8 cellular contexts compared by ENCODE assay signal in the genomic region with DNA sequence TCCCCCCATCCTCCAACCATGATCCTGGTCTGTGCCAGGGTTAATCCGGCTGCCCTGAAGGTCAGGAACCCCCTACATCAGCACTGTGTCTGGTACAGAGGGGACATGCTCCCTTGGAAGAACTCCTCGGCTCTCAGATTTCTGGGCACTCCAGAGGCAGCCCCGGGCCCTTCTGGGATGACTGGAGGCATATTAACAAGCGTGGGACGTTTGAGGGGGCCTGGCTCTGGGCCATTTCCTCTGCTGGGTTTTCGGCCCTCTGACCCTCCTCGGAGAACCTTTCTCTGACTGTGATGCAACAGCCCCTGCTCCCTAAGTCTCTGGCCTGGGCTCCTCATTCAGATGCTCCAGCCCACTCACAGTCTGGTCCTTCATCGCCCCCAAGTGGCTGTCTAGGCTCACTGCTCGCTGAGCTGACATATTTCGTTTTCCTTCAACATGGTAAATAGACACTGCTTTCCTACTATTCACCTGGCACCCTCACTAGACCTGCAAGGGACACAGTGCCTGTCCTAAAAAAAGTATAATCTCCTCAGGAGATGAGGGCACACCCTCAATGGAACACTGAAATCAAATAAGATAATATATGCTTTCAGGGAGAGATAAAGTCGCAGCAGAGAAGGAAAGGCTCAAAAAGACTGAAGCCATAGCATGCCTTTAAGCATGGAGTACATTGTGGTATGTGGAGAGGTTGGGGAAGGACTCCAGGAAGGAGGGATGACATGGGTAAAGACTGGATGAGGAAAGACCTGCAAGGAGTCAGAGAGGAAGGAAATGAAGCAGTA.
A peak's percentile ranks its signal among the peaks of the same experiment; 100 is the strongest.
DNase-seq lines count a peak whose midpoint lies in the region; ATAC-seq, FAIRE-seq and TF ChIP-seq lines count a peak whose summit lies in the region.

No MANE protein-coding gene starts in this region.

- H3K36me3 ChIP-seq in IMR-90 (ENCODE audit: control insufficient read depth, insufficient read depth, low read length), result no peaks in the 10 kb centered on the region
- H3K36me3 ChIP-seq in PC-9 (ENCODE audit: low read depth), result no peaks in the 10 kb centered on the region
- H3K36me3 ChIP-seq in breast epithelium, result no peaks in the 10 kb centered on the region
- no peaks in the 10 kb centered on the region for H3K36me3 ChIP-seq in keratinocyte (ENCODE audit: control insufficient read depth in 2 of 2, extremely low read depth in 1 of 2, insufficient read depth in 2 of 2, low read length in 2 of 2)

- H2AFZ ChIP-seq in IMR-90 (replicated peaks; ENCODE audit: low read length, poor library complexity), result peak overlapping the region; percentile 79
- no peak overlapping the region for H2AFZ ChIP-seq in PC-9
- no peak overlapping the region for H2AFZ ChIP-seq in keratinocyte (ENCODE audit: control insufficient read depth, low read length)

- H2AK9ac ChIP-seq in IMR-90 (replicated peaks; ENCODE audit: low read depth, low read length, poor library complexity), result peak overlapping the region; percentile 19

- H3K18ac ChIP-seq in IMR-90 (ENCODE audit: low read depth, low read length), result no peak overlapping the region

- TF ChIP-seq CTCF in IMR-90 (conservative IDR thresholded peaks at IDR 0.05; ENCODE audit: low read depth, low read length) (peak; percentile 79), PC-9 (conservative IDR thresholded peaks at IDR 0.05) (peak; percentile 94), breast epithelium (IDR thresholded peaks at IDR 0.05) (peak; percentile 51 to 86 (median 78)), keratinocyte (optimal IDR thresholded peaks at IDR 0.05 in 1 of 3, IDR thresholded peaks at IDR 0.05 in 1 of 3, conservative IDR thresholded peaks at IDR 0.05 in 1 of 3; ENCODE audit: extremely low read depth in 1 of 3, insufficient read depth in 2 of 3, low read length in 3 of 3) (peak; percentile 84 to 88 (median 87))

- no peak overlapping the region for H2BK20ac ChIP-seq in IMR-90 (ENCODE audit: low read depth, low read length)

- H3K79me2 ChIP-seq in PC-9 (ENCODE audit: low read depth) (no peaks in the 10 kb centered on the region), keratinocyte (ENCODE audit: control insufficient read depth, insufficient read depth, low read length) (no peaks in the 10 kb centered on the region)

- H3F3A ChIP-seq in PC-9 (ENCODE audit: insufficient read depth, low read depth), result no peaks in the 10 kb centered on the region; the same call in 1 of the 2 replicates

- H4K91ac ChIP-seq in IMR-90 (ENCODE audit: insufficient read depth, low read depth, low read length), result no peak overlapping the region

- dilution Hi-C loops in IMR-90 (cut with HindIII; ENCODE audit: low sequenced_read_pairs, unreplicated experiment), result no loop called here
- dilution Hi-C loops in keratinocyte (cut with MboI; ENCODE audit: extremely low pct_ligation_motif_present, low sequenced_read_pairs), result no loop called here

- TF ChIP-seq RAD21 in IMR-90 (IDR thresholded peaks at IDR 0.05; ENCODE audit: low read length), result peak; percentile 92

- in situ Hi-C loops in IMR-90 (cut with MboI; ENCODE audit: low sequenced_read_pairs), result loop anchor here (10.0 kb wide), 1 partner anchor 525 kb away; no protein-coding TSS in a partner anchor

- peak; percentile 9 for FAIRE-seq in keratinocyte (lab: Jason Lieb, UNC)

- H3K4me1 ChIP-seq in IMR-90 (ENCODE audit: control insufficient read depth, insufficient read depth, low read length) (no peaks in the 10 kb centered on the region), PC-9 (replicated peaks; ENCODE audit: insufficient read depth) (peaks cover 12% of the 10 kb centered on the region), breast epithelium (no peaks in the 10 kb centered on the region), keratinocyte (ENCODE audit: control insufficient read depth, extremely low read depth, insufficient read depth, low read length) (no peaks in the 10 kb centered on the region)

- no peak overlapping the region for H4K8ac ChIP-seq in IMR-90 (ENCODE audit: low read depth in 2 of 2, low read length in 2 of 2)

- H3K4me2 ChIP-seq in IMR-90 (ENCODE audit: low read depth, low read length) (no peak overlapping the region), PC-9 (no peak overlapping the region), keratinocyte (ENCODE audit: control insufficient read depth, extremely low read depth, insufficient read depth, low read depth, low read length) (no peak overlapping the region)

- H2BK120ac ChIP-seq in IMR-90 (ENCODE audit: low read depth, low read length), result no peak overlapping the region

- 6% methylated on average over 2 of the region's 11 CpGs; no CpG with 5 or more reads in 1 of the 2 experiments for WGBS in IMR-90 (ENCODE audit: extremely low coverage in 2 of 2, insufficient read length in 1 of 2), 2 experiments

- H3K27me3 ChIP-seq in IMR-90 (ENCODE audit: control insufficient read depth, insufficient read depth, low read length) (no peaks in the 10 kb centered on the region), PC-9 (ENCODE audit: insufficient read depth, low read depth) (no peaks in the 10 kb centered on the region), breast epithelium (no peaks in the 10 kb centered on the region), keratinocyte (ENCODE audit: control insufficient read depth, extremely low read depth, insufficient read depth, low read length) (no peaks in the 10 kb centered on the region)

- no peaks in the 10 kb centered on the region for H3K9me2 ChIP-seq in PC-9 (ENCODE audit: insufficient read depth)

- POLR2A ChIA-PET in IMR-90 (lab: Charles Lee; ENCODE audit: unreplicated experiment) (no interaction called here), PC-9 (lab: Charles Lee; ENCODE audit: unreplicated experiment) (no interaction called here)

- intact Hi-C loops in IMR-90 (cut with micrococcal nuclease), result loop anchor here (1.0 to 5.0 kb wide), 6 partner anchors 83 to 521 kb away; no protein-coding TSS in a partner anchor
- intact Hi-C loops in PC-9 (cut with micrococcal nuclease; ENCODE audit: unreplicated experiment), result loop anchor here (1.0 kb wide), 4 partner anchors 84 to 883 kb away; no protein-coding TSS in a partner anchor
- intact Hi-C loops in breast epithelium (cut with DNase I; ENCODE audit: low total_unique reads), result no loop called here

- no peak overlapping the region for H3K23ac ChIP-seq in IMR-90 (ENCODE audit: low read depth, low read length)

- no peaks in the 10 kb centered on the region for H3K36me3 Mint-ChIP-seq in activated T-cell treated with anti-CD3 and anti-CD28 coated beads, Interleukin-2, amount 50 U/mL, for 4 hours (ENCODE audit: insufficient read depth)

- H3K27ac ChIP-seq in IMR-90 (ENCODE audit: insufficient read depth, low read length) (no peak overlapping the region), PC-9 (no peak overlapping the region), breast epithelium (no peak overlapping the region), keratinocyte (ENCODE audit: control insufficient read depth, insufficient read depth, low read length) (no peak overlapping the region)

- no peak overlapping the region for H3K4ac ChIP-seq in IMR-90 (ENCODE audit: low read depth, low read length)

- H3K4me3 ChIP-seq in IMR-90 (ENCODE audit: insufficient read depth, low read depth, low read length), result no peak overlapping the region
- H3K4me3 ChIP-seq in PC-9, result no peak overlapping the region
- H3K4me3 ChIP-seq in breast epithelium, result no peak overlapping the region
- no peak overlapping the region for H3K4me3 ChIP-seq in keratinocyte (ENCODE audit: control insufficient read depth in 2 of 3, extremely low read depth in 1 of 3, insufficient read depth in 2 of 3, low read depth in 1 of 3, low read length in 3 of 3)

- no peak for TF ChIP-seq POLR2A in IMR-90 (IDR thresholded peaks at IDR 0.05; ENCODE audit: low read depth, low read length)
- no peak for TF ChIP-seq POLR2A in breast epithelium (IDR thresholded peaks at IDR 0.05)

- H3K4me1 Mint-ChIP-seq in activated T-cell treated with anti-CD3 and anti-CD28 coated beads, Interleukin-2, amount 50 U/mL, for 4 hours (ENCODE audit: low read depth), result no peaks in the 10 kb centered on the region

- H4K5ac ChIP-seq in IMR-90 (ENCODE audit: low read depth, low read length), result no peak overlapping the region

- peaks cover 2% of the 10 kb centered on the region; the same call in 1 of the 2 replicates for H3K9me3 ChIP-seq in IMR-90 (ENCODE audit: control insufficient read depth, insufficient read depth, low read length)
- H3K9me3 ChIP-seq in PC-9 (ENCODE audit: insufficient read depth, low read depth), result no peaks in the 10 kb centered on the region; the same call in 1 of the 2 replicates
- H3K9me3 ChIP-seq in breast epithelium, result no peaks in the 10 kb centered on the region
- no peaks in the 10 kb centered on the region for H3K9me3 ChIP-seq in keratinocyte (ENCODE audit: control insufficient read depth, low read depth, low read length)

- DNase-seq in activated T-cell treated with anti-CD3 and anti-CD28 coated beads for 48 hours (ENCODE audit: low read depth) (peak; percentile 21), IMR-90 (peak; percentile 50), PC-9 (peak; percentile 46 to 68), breast epithelium (ENCODE audit: low spot score in 2 of 2) (peak; percentile 57 to 71), keratinocyte (ENCODE audit: low read depth, low spot score) (peak; percentile 1)
- no peak for DNase-seq in activated T-cell treated with anti-CD3 and anti-CD28 coated beads, Interleukin-2, amount 50 U/mL, for 4 hours
- DNase-seq in stimulated activated CD8-positive, alpha-beta memory T cell treated with anti-CD3 and anti-CD28 coated beads, Interleukin-4, amount 100 ng/mL, for 48 hours, result peak; percentile 60

- no peaks in the 10 kb centered on the region for H3K79me1 ChIP-seq in IMR-90 (ENCODE audit: low read depth in 1 of 2, low read length in 2 of 2)

- CTCF ChIA-PET in IMR-90 (lab: Yijun Ruan, JAX) (interaction anchor here (0.6 to 2.6 kb wide), 4 partner anchors 406 to 522 kb away, joined by 4 to 11 read pairs (median 4); no protein-coding TSS in a partner anchor), PC-9 (lab: Charles Lee) (interaction anchor here (0.6 to 0.7 kb wide), 3 partner anchors 132 to 521 kb away, joined by 3 read pairs; partner anchors contain the start of gene TRPC7)

- H4K20me1 ChIP-seq in IMR-90 (ENCODE audit: insufficient read depth, low read length) (no peaks in the 10 kb centered on the region), PC-9 (ENCODE audit: insufficient read depth) (no peaks in the 10 kb centered on the region), keratinocyte (ENCODE audit: control insufficient read depth, extremely low read depth, insufficient read depth, low read length) (no peaks in the 10 kb centered on the region)

- BruUV-seq in IMR-90 (replicated peaks; lab: Mats Ljungman, UMichigan) (no TSS peak), PC-9 (replicated peaks; lab: Mats Ljungman, UMichigan) (no TSS peak)

- H2BK15ac ChIP-seq in IMR-90 (ENCODE audit: low read depth, low read length), result no peak overlapping the region

- no peak overlapping the region for H2AK5ac ChIP-seq in IMR-90 (ENCODE audit: low read depth, low read length)

- no peak for ATAC-seq in activated T-cell treated with anti-CD3 and anti-CD28 coated beads, Interleukin-2, amount 50 U/mL, for 4 hours
- peak; percentile 76 for ATAC-seq in GM21576 (IDR thresholded peaks at IDR 0.05; ENCODE audit: unreplicated experiment)
- peak; percentile 97 for ATAC-seq in IMR-90 (ENCODE audit: low read depth)

- H3K9ac ChIP-seq in IMR-90 (ENCODE audit: low read depth, low read length), result no peak overlapping the region
- H3K9ac ChIP-seq in keratinocyte (ENCODE audit: control insufficient read depth, extremely low read depth, insufficient read depth, low read length), result no peak overlapping the region

- H3K9me3 Mint-ChIP-seq in activated T-cell treated with anti-CD3 and anti-CD28 coated beads, Interleukin-2, amount 50 U/mL, for 4 hours, result no peaks in the 10 kb centered on the region

- H3K14ac ChIP-seq in IMR-90 (replicated peaks; ENCODE audit: low read depth, low read length), result no peak overlapping the region

- no peak overlapping the region; the same call in 1 of the 2 replicates for H3K56ac ChIP-seq in IMR-90 (ENCODE audit: extremely low read depth, insufficient read depth, low read length)

- H3K4me3 Mint-ChIP-seq in activated T-cell treated with anti-CD3 and anti-CD28 coated beads, Interleukin-2, amount 50 U/mL, for 4 hours, result no peak overlapping the region

- H2BK5ac ChIP-seq in IMR-90 (ENCODE audit: low read depth, low read length, poor library complexity, severe bottlenecking), result no peak overlapping the region

- H3K27me3 Mint-ChIP-seq in activated T-cell treated with anti-CD3 and anti-CD28 coated beads, Interleukin-2, amount 50 U/mL, for 4 hours (ENCODE audit: low read depth), result no peaks in the 10 kb centered on the region

- H3K9me1 ChIP-seq in IMR-90 (ENCODE audit: insufficient read depth, low read length) (no peaks in the 10 kb centered on the region), keratinocyte (ENCODE audit: control insufficient read depth, extremely low read depth, insufficient read depth, low read length) (no peaks in the 10 kb centered on the region)

Comparison
In these comparisons a context has a peak if more than half of its experiments do, and no peak if none do; other contexts are left out.
1. ATAC-seq: peak in GM21576 (single experiment) and IMR-90 (single experiment); none in activated T-cell treated with anti-CD3 and anti-CD28 coated beads, Interleukin-2, amount 50 U/mL, for 4 hours (0 of 2).
2. Peak in every context shown above with its lines, with median percentiles within 50 percentile points of each other: CTCF ChIP-seq.